ENCODE assay signal across 16 cellular contexts in genomic region chr12:95396849-95397498, GRCh38.
A peak's percentile ranks its signal among the peaks of the same experiment; 100 is the strongest.
DNase-seq lines count a peak whose midpoint lies in the region; ATAC-seq and TF ChIP-seq lines count a peak whose summit lies in the region.
"Had no signal": no experiment of that assay in that cellular context is flagged by ENCODE, and none has a peak within 500 bp of the region (broad histone marks: within the 10 kb centered on the region; RNA-seq: fewer than 3 reads in every experiment).

No MANE protein-coding gene starts in this region.

- H3K36me3 ChIP-seq in SK-N-SH (replicated peaks in 1 of 2; ENCODE audit: control insufficient read depth in 1 of 2, insufficient read depth in 2 of 2, low read length in 1 of 2): no peaks in the 10 kb centered on the region
- no peaks in the 10 kb centered on the region for H3K36me3 ChIP-seq in IMR-90 (ENCODE audit: control insufficient read depth, insufficient read depth, low read length)

- ATAC-seq in SK-N-SH treated with all-trans-retinoic acid at 6 μM for 48 hours (no peak), IMR-90 (ENCODE audit: low read depth) (peak; percentile 32; the same call in 1 of the 2 replicates), GM18519 (IDR thresholded peaks at IDR 0.05; ENCODE audit: low FRiP score, unreplicated experiment) (no peak)

- H3K4me3 Mint-ChIP-seq in nephron: no peak overlapping the region
- H3K4me3 Mint-ChIP-seq: activated naive CD8-positive, alpha-beta T cell; memory B cell had no signal

- no peak for TF ChIP-seq RAD21 in SK-N-SH (IDR thresholded peaks at IDR 0.05; ENCODE audit: low read length)
- TF ChIP-seq RAD21 in IMR-90 (IDR thresholded peaks at IDR 0.05; ENCODE audit: low read length): no peak

- H3K9ac ChIP-seq in SK-N-SH (no peak overlapping the region), IMR-90 (ENCODE audit: low read depth, low read length) (no peak overlapping the region)

- TF ChIP-seq POLR2A in IMR-90 (IDR thresholded peaks at IDR 0.05; ENCODE audit: low read depth, low read length): no peak

- DNase-seq in SK-N-SH (no peak), IMR-90 (peak; percentile 68), choroid plexus epithelial cell (ENCODE audit: low read depth) (peak; percentile 67), NCI-H524 treated with DMSO at 0.1 percent for 48 hours (lab: John Stamatoyannopoulos, UW) (no peak), ureter (ENCODE audit: low spot score) (no peak)
- DNase-seq: cortex of kidney, DMS 273 treated with DMSO at 0.1 percent for 48 hours, hippocampal formation, KBM-7, SHP77, testis had no signal

- H3K27me3 ChIP-seq in SK-N-SH (ENCODE audit: insufficient read depth): no peaks in the 10 kb centered on the region
- H3K27me3 ChIP-seq in IMR-90 (ENCODE audit: control insufficient read depth, insufficient read depth, low read length): peaks cover 6% of the 10 kb centered on the region
- H3K27me3 ChIP-seq: testis had no signal

- H2AFZ ChIP-seq in SK-N-SH (ENCODE audit: low read depth) (no peak overlapping the region), IMR-90 (replicated peaks; ENCODE audit: low read length, poor library complexity) (no peak overlapping the region)

- CTCF ChIA-PET in SK-N-SH (lab: Yijun Ruan, JAX): no interaction called here
- CTCF ChIA-PET in IMR-90 (lab: Yijun Ruan, JAX): interaction anchor here (0.5 kb wide), 1 partner anchor 222 kb away, joined by 3 read pairs; no protein-coding TSS in a partner anchor

- no peak overlapping the region for H3K14ac ChIP-seq in IMR-90 (replicated peaks; ENCODE audit: low read depth, low read length)

- H2BK5ac ChIP-seq in IMR-90 (ENCODE audit: low read depth, low read length, poor library complexity, severe bottlenecking): no peak overlapping the region

- POLR2A ChIA-PET in SK-N-SH (lab: Yijun Ruan, JAX): no interaction called here
- POLR2A ChIA-PET in IMR-90 (lab: Charles Lee; ENCODE audit: unreplicated experiment): interaction anchor here (0.6 kb wide), 1 partner anchor 12 kb away, joined by 8 read pairs; no protein-coding TSS in a partner anchor

- H3K27ac Mint-ChIP-seq in nephron: peak overlapping the region; percentile 21 to 94 (median 47)
- H3K27ac Mint-ChIP-seq: activated naive CD8-positive, alpha-beta T cell; memory B cell had no signal

- no peaks in the 10 kb centered on the region for H3K36me3 Mint-ChIP-seq in nephron (ENCODE audit: low read depth)
- H3K36me3 Mint-ChIP-seq: memory B cell had no signal

- WGBS in SK-N-SH (ENCODE audit: low lambda C conversion rate): 21% methylated on average over 4 of the region's 4 CpGs
- no CpG with 5 or more reads among the region's 4 CpGs for WGBS in IMR-90 (ENCODE audit: extremely low coverage in 2 of 2, insufficient read length in 1 of 2), 2 experiments

- peaks cover 13% of the 10 kb centered on the region for H3K9me3 Mint-ChIP-seq in nephron

- H2BK15ac ChIP-seq in IMR-90 (ENCODE audit: low read depth, low read length): no peak overlapping the region

- no peak overlapping the region for H4K8ac ChIP-seq in IMR-90 (ENCODE audit: low read depth in 2 of 2, low read length in 2 of 2)

- H3K4me3 ChIP-seq in SK-N-SH (ENCODE audit: low read depth in 2 of 2, low read length in 1 of 2) (no peak overlapping the region), IMR-90 (ENCODE audit: insufficient read depth, low read depth, low read length) (no peak overlapping the region), choroid plexus epithelial cell (ENCODE audit: low read depth, low read length) (no peak overlapping the region)
- H3K4me3 ChIP-seq: testis had no signal

- TF ChIP-seq CTCF in SK-N-SH (IDR thresholded peaks at IDR 0.05) (no peak), IMR-90 (conservative IDR thresholded peaks at IDR 0.05; ENCODE audit: low read depth, low read length) (no peak), choroid plexus epithelial cell (conservative IDR thresholded peaks at IDR 0.05; ENCODE audit: low read depth, low read length) (no peak), nephron (IDR thresholded peaks at IDR 0.05; ENCODE audit: unreplicated experiment in 3 of 3) (no peak)

- TF ChIP-seq EP300 in SK-N-SH (IDR thresholded peaks at IDR 0.05; ENCODE audit: borderline replicate concordance in 1 of 2, low read depth in 1 of 2, low read length in 1 of 2): no peak

- no peak overlapping the region; the same call in 1 of the 2 replicates for H2BK20ac ChIP-seq in IMR-90 (ENCODE audit: low read depth, low read length)

- H3K4me1 Mint-ChIP-seq in nephron: peaks cover 10% of the 10 kb centered on the region
- H3K4me1 Mint-ChIP-seq: memory B cell had no signal

- no peaks in the 10 kb centered on the region for H3K79me1 ChIP-seq in IMR-90 (ENCODE audit: low read depth in 1 of 2, low read length in 2 of 2)

- no peaks in the 10 kb centered on the region for H4K20me1 ChIP-seq in SK-N-SH (ENCODE audit: insufficient read depth)
- H4K20me1 ChIP-seq in IMR-90 (ENCODE audit: insufficient read depth, low read length): no peaks in the 10 kb centered on the region

- dilution Hi-C loops in IMR-90 (cut with HindIII; ENCODE audit: low sequenced_read_pairs, unreplicated experiment): no loop called here

- H3K27me3 Mint-ChIP-seq in nephron (ENCODE audit: low read depth): peaks cover 6% of the 10 kb centered on the region

- no peak overlapping the region for H2BK120ac ChIP-seq in IMR-90 (ENCODE audit: low read depth, low read length)

- no peak overlapping the region for H3K56ac ChIP-seq in IMR-90 (ENCODE audit: extremely low read depth, insufficient read depth, low read length)

- H3K4me1 ChIP-seq in SK-N-SH (ENCODE audit: control insufficient read depth in 1 of 2, insufficient read depth in 2 of 2, low read depth in 1 of 2, low read length in 1 of 2) (no peaks in the 10 kb centered on the region), IMR-90 (ENCODE audit: control insufficient read depth, insufficient read depth, low read length) (0 out of 2 replicates have a peak, but pooled peaks cover 6% of the 10 kb centered on the region)
- H3K4me1 ChIP-seq: testis had no signal

- H4K91ac ChIP-seq in IMR-90 (ENCODE audit: insufficient read depth, low read depth, low read length): no peak overlapping the region

- no peaks in the 10 kb centered on the region for H3K79me2 ChIP-seq in SK-N-SH (ENCODE audit: insufficient read depth)

- intact Hi-C loops in IMR-90 (cut with micrococcal nuclease): no loop called here

- H3K9me2 ChIP-seq in SK-N-SH: no peaks in the 10 kb centered on the region

- no peak overlapping the region for H2AK9ac ChIP-seq in IMR-90 (replicated peaks; ENCODE audit: low read depth, low read length, poor library complexity)

- H3K18ac ChIP-seq in IMR-90 (ENCODE audit: low read depth, low read length): no peak overlapping the region

- no peaks in the 10 kb centered on the region for H3F3A ChIP-seq in SK-N-SH (replicated peaks; ENCODE audit: insufficient read depth)

- no peak overlapping the region for H3K27ac ChIP-seq in SK-N-SH (ENCODE audit: low read depth in 2 of 2, low read length in 1 of 2)
- H3K27ac ChIP-seq in IMR-90 (ENCODE audit: insufficient read depth, low read length): no peak overlapping the region
- H3K27ac ChIP-seq: testis had no signal

- no peak overlapping the region for H4K5ac ChIP-seq in IMR-90 (ENCODE audit: low read depth, low read length)

- no TSS peak for BruUV-seq in IMR-90 (replicated peaks; lab: Mats Ljungman, UMichigan)

- no peak overlapping the region for H3K4me2 ChIP-seq in SK-N-SH
- H3K4me2 ChIP-seq in IMR-90 (ENCODE audit: low read depth, low read length): no peak overlapping the region; the same call in 1 of the 2 replicates

- peaks cover 4% of the 10 kb centered on the region; the same call in 1 of the 2 replicates for H3K9me3 ChIP-seq in SK-N-SH
- H3K9me3 ChIP-seq in IMR-90 (ENCODE audit: control insufficient read depth, insufficient read depth, low read length): 0 out of 2 replicates have a peak, but pooled peaks cover 2% of the 10 kb centered on the region
- H3K9me3 ChIP-seq: testis had no signal

- H3K23ac ChIP-seq in IMR-90 (ENCODE audit: low read depth, low read length): no peak overlapping the region

- no peaks in the 10 kb centered on the region for H3K9me1 ChIP-seq in IMR-90 (ENCODE audit: insufficient read depth, low read length)

- no peak overlapping the region for H3K4ac ChIP-seq in IMR-90 (ENCODE audit: low read depth, low read length)

- no peak overlapping the region for H2AK5ac ChIP-seq in IMR-90 (ENCODE audit: low read depth, low read length)

- in situ Hi-C loops in IMR-90 (cut with MboI; ENCODE audit: low sequenced_read_pairs): no loop called here

TF ChIP-seq in SK-N-SH treated with all-trans-retinoic acid at 6 μM for 48 hours, 23 proteins besides CTCF, POLR2A, EP300 and RAD21:
- TF ChIP-seq OSR1 (CRISPR knock-in tag; IDR thresholded peaks at IDR 0.05): no peak
- peak; percentile 36; the same call in 1 of the 2 replicates for TF ChIP-seq ISL1 (CRISPR knock-in tag; IDR thresholded peaks at IDR 0.05)
TF ChIP-seq in SK-N-SH treated with all-trans-retinoic acid at 6 μM for 48 hours: peak in this region for 1.

TF ChIP-seq in IMR-90, 13 proteins besides CTCF, POLR2A, EP300 and RAD21:
- TF ChIP-seq CEBPB (IDR thresholded peaks at IDR 0.05; ENCODE audit: low read depth, low read length): peak; percentile 70; the same call in 1 of the 2 replicates
- no peak for TF ChIP-seq MAZ (IDR thresholded peaks at IDR 0.05; ENCODE audit: borderline replicate concordance, low read depth, low read length)
TF ChIP-seq in IMR-90: peak in this region for 1.

Comparison
In these comparisons a context has a peak if more than half of its experiments do, and no peak if none do; other contexts are left out.
1. DNase-seq: peak in IMR-90 (single experiment) and choroid plexus epithelial cell (single experiment); none in SK-N-SH (single experiment), NCI-H524 treated with DMSO at 0.1 percent for 48 hours (single experiment) and ureter (single experiment).